ENCODE assay signal across 29 cellular contexts in genomic region chr3:52132930-52133329, GRCh38. TPM values are rescaled to one million over a fixed set of nuclear protein-coding genes. Genes with fewer than 3 reads are reported as not detected.
"Had no signal": no experiment of that assay in that cellular context is flagged by ENCODE, and none has a peak within 500 bp of the region (broad histone marks: within the 10 kb centered on the region; RNA-seq: fewer than 3 reads in every experiment).

No MANE protein-coding gene starts in this region.

- H3K27ac ChIP-seq: ascending aorta, epithelial cell of prostate had no signal

- DNase-seq: activated CD4-positive, alpha-beta memory T cell treated with anti-CD3 and anti-CD28 coated beads for 36 hours; activated CD4-positive, alpha-beta T cell treated with anti-CD3 and anti-CD28 coated beads for 36 hours; activated CD4-positive, alpha-beta T cell treated with anti-CD3 and anti-CD28 coated beads, Interleukin-2, amount 10 ng/mL, durations not matched to agents 24 days and 14 days; activated CD4-positive, CD25-positive, alpha-beta regulatory T cell; activated CD4-positive, CD25-positive, alpha-beta regulatory T cell treated with anti-CD3 and anti-CD28 coated beads, Interleukin-2, amount 50 U/mL, for 72 hours; activated CD8-positive, alpha-beta memory T cell treated with anti-CD3 and anti-CD28 coated beads, Interleukin-2, amount 10 ng/mL, durations not matched to agents 7 days and 5 days; activated CD8-positive, alpha-beta memory T cell treated with anti-CD3 and anti-CD28 coated beads, Interleukin-2, amount 50 U/mL, for 4 hours; activated CD8-positive, alpha-beta T cell treated with anti-CD3 and anti-CD28 coated beads, Interleukin-2, amount 10 ng/mL, durations not matched to agents 7 days and 5 days; activated gamma-delta T cell; activated naive CD4-positive, alpha-beta T cell; activated naive CD4-positive, alpha-beta T cell treated with anti-CD3 and anti-CD28 coated beads, Interleukin-2, amount 10 ng/mL, durations not matched to agents 7 days and 5 days; activated naive CD8-positive, alpha-beta T cell treated with anti-CD3 and anti-CD28 coated beads, Interleukin-2, amount 10 ng/mL, durations not matched to agents 7 days and 5 days; activated T-cell treated with anti-CD3 and anti-CD28 coated beads, Interleukin-2, amount 50 U/mL, for 24 hours; activated T-cell treated with anti-CD3 and anti-CD28 coated beads, Interleukin-2, amount 50 U/mL, for 72 hours; caudate nucleus; cortex of kidney; dermis blood vessel endothelial cell; effector CD4-positive, alpha-beta T cell; effector memory CD8-positive, alpha-beta T cell; foreskin fibroblast; head of caudate nucleus; T-helper 1 cell; T-helper 17 cell; T1000 had no signal

- H3K27me3 ChIP-seq: ascending aorta had no signal

- H3K4me3 Mint-ChIP-seq: activated CD4-positive, alpha-beta memory T cell treated with anti-CD3 and anti-CD28 coated beads for 36 hours; activated CD4-positive, alpha-beta T cell treated with anti-CD3 and anti-CD28 coated beads for 36 hours; activated CD4-positive, alpha-beta T cell treated with anti-CD3 and anti-CD28 coated beads, Interleukin-2, amount 10 ng/mL, durations not matched to agents 24 days and 14 days; activated CD8-positive, alpha-beta memory T cell treated with anti-CD3 and anti-CD28 coated beads, Interleukin-2, amount 10 ng/mL, durations not matched to agents 7 days and 5 days; activated CD8-positive, alpha-beta T cell treated with anti-CD3 and anti-CD28 coated beads, Interleukin-2, amount 10 ng/mL, durations not matched to agents 7 days and 5 days; activated naive CD4-positive, alpha-beta T cell treated with anti-CD3 and anti-CD28 coated beads, Interleukin-2, amount 10 ng/mL, durations not matched to agents 7 days and 5 days; activated naive CD8-positive, alpha-beta T cell treated with anti-CD3 and anti-CD28 coated beads, Interleukin-2, amount 10 ng/mL, durations not matched to agents 7 days and 5 days; activated T-cell treated with anti-CD3 and anti-CD28 coated beads, Interleukin-2, amount 50 U/mL, for 24 hours; activated T-cell treated with anti-CD3 and anti-CD28 coated beads, Interleukin-2, amount 50 U/mL, for 72 hours; brain; effector memory CD8-positive, alpha-beta T cell; T-helper 17 cell; T-helper 2 cell treated with Interferon-gamma antibody and Interleukin-4, amounts not matched to agents 5 μg/mL and 100 μg/mL, for 36 hours had no signal

- H3K36me3 ChIP-seq: ascending aorta had no signal

- H3K27me3 Mint-ChIP-seq: activated CD4-positive, alpha-beta memory T cell treated with anti-CD3 and anti-CD28 coated beads for 36 hours; activated CD4-positive, alpha-beta T cell treated with anti-CD3 and anti-CD28 coated beads for 36 hours; activated CD4-positive, alpha-beta T cell treated with anti-CD3 and anti-CD28 coated beads, Interleukin-2, amount 10 ng/mL, durations not matched to agents 24 days and 14 days; activated CD8-positive, alpha-beta memory T cell treated with anti-CD3 and anti-CD28 coated beads, Interleukin-2, amount 10 ng/mL, durations not matched to agents 7 days and 5 days; activated naive CD4-positive, alpha-beta T cell treated with anti-CD3 and anti-CD28 coated beads, Interleukin-2, amount 10 ng/mL, durations not matched to agents 7 days and 5 days; activated naive CD8-positive, alpha-beta T cell treated with anti-CD3 and anti-CD28 coated beads, Interleukin-2, amount 10 ng/mL, durations not matched to agents 7 days and 5 days; activated T-cell treated with anti-CD3 and anti-CD28 coated beads, Interleukin-2, amount 50 U/mL, for 24 hours; effector memory CD8-positive, alpha-beta T cell; T-helper 17 cell had no signal

- H3K4me1 Mint-ChIP-seq: activated naive CD4-positive, alpha-beta T cell treated with anti-CD3 and anti-CD28 coated beads, Interleukin-2, amount 10 ng/mL, durations not matched to agents 7 days and 5 days; T-helper 17 cell had no signal

- H3K4me3 ChIP-seq: ascending aorta had no signal

- H3K9me3 Mint-ChIP-seq: activated CD4-positive, alpha-beta memory T cell treated with anti-CD3 and anti-CD28 coated beads for 36 hours; activated CD4-positive, alpha-beta T cell treated with anti-CD3 and anti-CD28 coated beads, Interleukin-2, amount 10 ng/mL, durations not matched to agents 24 days and 14 days; activated naive CD4-positive, alpha-beta T cell treated with anti-CD3 and anti-CD28 coated beads, Interleukin-2, amount 10 ng/mL, durations not matched to agents 7 days and 5 days; activated naive CD4-positive, alpha-beta T cell treated with anti-CD3 and anti-CD28 coated beads, Interleukin-2, amount 50 U/mL, for 72 hours; activated naive CD8-positive, alpha-beta T cell treated with anti-CD3 and anti-CD28 coated beads, Interleukin-2, amount 10 ng/mL, durations not matched to agents 7 days and 5 days; activated T-cell treated with anti-CD3 and anti-CD28 coated beads, Interleukin-2, amount 50 U/mL, for 24 hours; activated T-cell treated with anti-CD3 and anti-CD28 coated beads, Interleukin-2, amount 50 U/mL, for 72 hours; brain; effector memory CD8-positive, alpha-beta T cell; T-helper 2 cell treated with Interferon-gamma antibody and Interleukin-4, amounts not matched to agents 5 μg/mL and 100 μg/mL, for 36 hours had no signal

- H3K9me3 ChIP-seq: ascending aorta had no signal

- H3K27ac Mint-ChIP-seq: activated CD4-positive, alpha-beta memory T cell treated with anti-CD3 and anti-CD28 coated beads for 36 hours; activated CD4-positive, alpha-beta T cell treated with anti-CD3 and anti-CD28 coated beads for 36 hours; activated CD8-positive, alpha-beta memory T cell treated with anti-CD3 and anti-CD28 coated beads, Interleukin-2, amount 10 ng/mL, durations not matched to agents 7 days and 5 days; activated CD8-positive, alpha-beta T cell treated with anti-CD3 and anti-CD28 coated beads, Interleukin-2, amount 10 ng/mL, durations not matched to agents 7 days and 5 days; activated naive CD8-positive, alpha-beta T cell treated with anti-CD3 and anti-CD28 coated beads, Interleukin-2, amount 10 ng/mL, durations not matched to agents 7 days and 5 days; activated T-cell treated with anti-CD3 and anti-CD28 coated beads, Interleukin-2, amount 50 U/mL, for 24 hours; activated T-cell treated with anti-CD3 and anti-CD28 coated beads, Interleukin-2, amount 50 U/mL, for 72 hours; brain; T-helper 17 cell; T-helper 2 cell treated with Interferon-gamma antibody and Interleukin-4, amounts not matched to agents 5 μg/mL and 100 μg/mL, for 36 hours had no signal

- H3K36me3 Mint-ChIP-seq: activated naive CD4-positive, alpha-beta T cell treated with anti-CD3 and anti-CD28 coated beads, Interleukin-2, amount 50 U/mL, for 72 hours; activated naive CD8-positive, alpha-beta T cell treated with anti-CD3 and anti-CD28 coated beads, Interleukin-2, amount 10 ng/mL, durations not matched to agents 7 days and 5 days had no signal

- H3K4me1 ChIP-seq: ascending aorta had no signal

RNA-seq across cellular contexts. Expression of gene POC1A, which starts 21.3 kb away (rescaled TPM):
- total RNA-seq: ascending aorta had no signal
